ENCODE assay signal across 8 cellular contexts in genomic region chr6:32153252-32153834, GRCh38. TPM values are rescaled to one million over a fixed set of nuclear protein-coding genes. Genes with fewer than 3 reads are reported as not detected.
DNase-seq lines count a peak whose midpoint lies in the region; ATAC-seq and TF ChIP-seq lines count a peak whose summit lies in the region.

No MANE protein-coding gene starts in this region.

- ATAC-seq in thoracic aorta (ENCODE audit: insufficient number of reproducible peaks, low FRiP score, low read depth) (peak; percentile 42), HG02852 (IDR thresholded peaks at IDR 0.05; ENCODE audit: unreplicated experiment) (no peak)

- DNase-seq in GM12865 (ENCODE audit: low read depth) (no peak), NCI-H526 (lab: John Stamatoyannopoulos, UW) (peak; percentile 84 to 92), cardiac fibroblast (ENCODE audit: low read depth in 2 of 2) (peak in 1 of 2 donors; percentile 33), left kidney (ENCODE audit: low read depth, low spot score) (peak; percentile 81), thoracic aorta (ENCODE audit: low spot score) (no peak), activated gamma-delta T cell treated with Interleukin-2 at 50 U/mL for 16 hours (no peak)
- DNase-seq in stimulated activated CD4-positive, alpha-beta T cell treated with anti-CD3 and anti-CD28 coated beads, Interleukin-4, amount 100 ng/mL, for 24 hours: no peak

- H3K36me3 ChIP-seq in thoracic aorta: peaks cover 10% of the 10 kb centered on the region

- H3K9me3 ChIP-seq in thoracic aorta: no peaks in the 10 kb centered on the region

- peak overlapping the region; percentile 94 to 96 for H3K27ac ChIP-seq in thoracic aorta

- H3K4me3 ChIP-seq in GM12865 (ENCODE audit: low read depth, low read length) (peak overlapping the region; percentile 83), cardiac fibroblast (replicated peaks in 1 of 2; ENCODE audit: low read depth in 2 of 2, low read length in 2 of 2) (peak overlapping the region; percentile 83 to 88), thoracic aorta (peak overlapping the region; percentile 94)

- TF ChIP-seq CTCF in GM12865 (IDR thresholded peaks at IDR 0.05; ENCODE audit: insufficient read depth, low read depth, low read length, missing control alignments): no peak
- TF ChIP-seq CTCF in cardiac fibroblast (IDR thresholded peaks at IDR 0.05; ENCODE audit: low read depth, low read length): peak; percentile 23
- no peak for TF ChIP-seq CTCF in thoracic aorta (IDR thresholded peaks at IDR 0.05)

- H3K27me3 ChIP-seq in thoracic aorta (replicated peaks; ENCODE audit: insufficient read depth): no peaks in the 10 kb centered on the region

- H3K4me1 ChIP-seq in thoracic aorta (ENCODE audit: control insufficient read depth in 1 of 2, low read depth in 2 of 2): peaks cover 19 to 51% of the 10 kb centered on the region in 2 donors

RNA-seq across cellular contexts. Expression of gene PPT2, which starts 0.6 kb away (rescaled TPM):
- 10 to 100 TPM; 21.8 to 42.0 TPM for total RNA-seq in thoracic aorta

RNA-seq across cellular contexts. Expression of gene PRRT1, which starts 1.6 kb away (rescaled TPM):
- total RNA-seq in thoracic aorta: 1 to 10 TPM; 3.8 to 6.8 TPM

RNA-seq across cellular contexts. Expression of gene EGFL8, which starts 11.1 kb away (rescaled TPM):
- total RNA-seq in thoracic aorta: 10 to 100 TPM; 13.8 to 16.2 TPM

RNA-seq across cellular contexts. Expression of gene AGPAT1, which starts 22.5 kb away (rescaled TPM):
- total RNA-seq in thoracic aorta: 10 to 100 TPM; 43.0 to 53.1 TPM

RNA-seq across cellular contexts. Expression of gene FKBPL, which starts 23.3 kb away (rescaled TPM):
- 1 to 10 TPM in 1 of 2 donors, under 1 TPM in 1; 0.41 to 3.2 TPM for total RNA-seq in thoracic aorta

Comparison
In these comparisons a context has a peak if more than half of its experiments do, and no peak if none do; other contexts are left out.
1. DNase-seq: peak in NCI-H526 (2 of 2) and left kidney (single experiment); none in GM12865 (single experiment), thoracic aorta (single experiment), activated gamma-delta T cell treated with Interleukin-2 at 50 U/mL for 16 hours (single experiment) and stimulated activated CD4-positive, alpha-beta T cell treated with anti-CD3 and anti-CD28 coated beads, Interleukin-4, amount 100 ng/mL, for 24 hours (single experiment).
2. Peak in every context shown above with its lines, with median percentiles within 50 percentile points of each other: H3K4me3 ChIP-seq.